Comparison of ENCODE assay signal across 9 cellular contexts in genomic region chr9:114504341-114505186, GRCh38. TPM values are rescaled to one million over a fixed set of nuclear protein-coding genes. Genes with fewer than 3 reads are reported as not detected.
A peak's percentile ranks its signal among the peaks of the same experiment; 100 is the strongest.
DNase-seq lines count a peak whose midpoint lies in the region; ATAC-seq, FAIRE-seq and TF ChIP-seq lines count a peak whose summit lies in the region.
"Had no signal": no experiment of that assay in that cellular context is flagged by ENCODE, and none has a peak within 500 bp of the region (broad histone marks: within the 10 kb centered on the region; RNA-seq: fewer than 3 reads in every experiment).

No MANE protein-coding gene starts in this region.

- peak; percentile 67 to 82 (median 80) for TF ChIP-seq CTCF in K562 (IDR thresholded peaks at IDR 0.05 in 2 of 3, conservative IDR thresholded peaks at IDR 0.05 in 1 of 3; ENCODE audit: insufficient read depth in 2 of 3, low read depth in 1 of 3, low read length in 3 of 3)

- CTCF ChIA-PET in K562 (lab: Yijun Ruan, JAX; ENCODE audit: low intra/inter-chr PET ratio) = interaction anchor here (0.8 to 0.9 kb wide), 2 partner anchors 17 to 149 kb away, joined by 4 read pairs; no protein-coding TSS in a partner anchor

- in situ Hi-C loops in K562 (cut with MboI) = no loop called here

- H3K27ac ChIP-seq in K562 (ENCODE audit: extremely low read depth, low read depth, low read length) = peak overlapping the region; percentile 91

- H3K9ac ChIP-seq in K562 (ENCODE audit: insufficient read depth in 1 of 2, low read depth in 2 of 2, low read length in 2 of 2) (peak overlapping the region; percentile 80 to 93), iPS-15b (ENCODE audit: low read depth, low read length) (no peak overlapping the region)

- POLR2A ChIA-PET in K562 (lab: Yijun Ruan, JAX) = interaction anchor here (0.5 to 1.7 kb wide), 6 partner anchors 9 to 1968 kb away, joined by 3 to 9 read pairs (median 4); partner anchors contain the start of genes ATP6V1G1 and TMEM268

- intact Hi-C loops in K562 (cut with micrococcal nuclease) = loop anchor here (5.0 kb wide), 2 partner anchors 107 to 167 kb away; no protein-coding TSS in a partner anchor
- intact Hi-C loops in sciatic nerve (cut with DNase I) = no loop called here

- H3K4me2 ChIP-seq in K562 (ENCODE audit: insufficient read depth, low read length) = peak overlapping the region; percentile 85

- TF ChIP-seq EP300 in K562 (IDR thresholded peaks at IDR 0.05; ENCODE audit: low read length) = no peak

- H3K36me3 ChIP-seq in K562 (ENCODE audit: control insufficient read depth, insufficient read depth, low read length) (peaks cover 4% of the 10 kb centered on the region; the same call in 1 of the 3 replicates), iPS-15b (ENCODE audit: control insufficient read depth, insufficient read depth, low read length) (no peaks in the 10 kb centered on the region)

- H3K4me1 ChIP-seq in K562 (replicated peaks in 1 of 2; ENCODE audit: control insufficient read depth in 2 of 2, insufficient read depth in 2 of 2, low read length in 2 of 2) = peaks cover 22 to 24% of the 10 kb centered on the region in 2 experiments; a peak in 3 of 5 replicates
- H3K4me1 ChIP-seq in iPS-15b (ENCODE audit: control insufficient read depth, insufficient read depth, low read length) = peaks cover 20% of the 10 kb centered on the region

- no peaks in the 10 kb centered on the region for H3K9me3 ChIP-seq in K562 (replicated peaks; ENCODE audit: control insufficient read depth, insufficient read depth, low read depth, low read length)
- H3K9me3 ChIP-seq in iPS-15b (ENCODE audit: control insufficient read depth, insufficient read depth, low read length) = no peaks in the 10 kb centered on the region

- TF ChIP-seq POLR2A in K562 (conservative IDR thresholded peaks at IDR 0.05) = peak; percentile 11; the same call in 1 of the 2 replicates

- H3K9me1 ChIP-seq in K562 (ENCODE audit: control insufficient read depth, insufficient read depth, low read length) = no peaks in the 10 kb centered on the region

- H3K4me3 ChIP-seq in K562 (peak overlapping the region; percentile 60), iPS-15b (ENCODE audit: low read depth, low read length) (peak overlapping the region; percentile 55)

- peaks cover 11 to 14% of the 10 kb centered on the region in 2 experiments for H3K27me3 ChIP-seq in K562 (ENCODE audit: control insufficient read depth in 2 of 2, insufficient read depth in 2 of 2, low read length in 2 of 2)
- peaks cover 23% of the 10 kb centered on the region for H3K27me3 ChIP-seq in iPS-15b (ENCODE audit: control insufficient read depth, insufficient read depth, low read length)

- peak in 1 of 2 experiments; percentile 49; a peak in 3 of 4 replicates for TF ChIP-seq RAD21 in K562 (CRISPR knock-in tag; conservative IDR thresholded peaks at IDR 0.05 in 1 of 2, IDR thresholded peaks at IDR 0.05 in 1 of 2)

- no TSS peak for BruUV-seq in K562 (replicated peaks; lab: Mats Ljungman, UMichigan)

- DNase-seq in NCI-H345 (lab: John Stamatoyannopoulos, UW) = peak; percentile 46
- DNase-seq in NCI-H345 treated with DMSO at 0.1 percent for 48 hours (lab: John Stamatoyannopoulos, UW; ENCODE audit: unreplicated experiment) = no peak
- peak; percentile 20 for DNase-seq in T follicular helper cell (ENCODE audit: low read depth)
- peak; percentile 72 to 81 (median 77) for DNase-seq in K562 (ENCODE audit: extremely low read depth in 1 of 4, low spot score in 3 of 4)
- peak; percentile 67 for DNase-seq in sciatic nerve (ENCODE audit: low spot score)
- no peak for DNase-seq in inferior parietal cortex (ENCODE audit: extremely low spot score)

- H3K79me2 ChIP-seq in K562 (ENCODE audit: control insufficient read depth, insufficient read depth, low read length) = peaks cover 49% of the 10 kb centered on the region

- peak overlapping the region; percentile 82 for H2AFZ ChIP-seq in K562 (ENCODE audit: low read depth, low read length)

- no peak for FAIRE-seq in K562 (lab: Jason Lieb, UNC)
- FAIRE-seq: islet of Langerhans had no signal

- ATAC-seq in K562 (peak; percentile 79), sciatic nerve (peak; percentile 46), GM21423 (IDR thresholded peaks at IDR 0.05; ENCODE audit: unreplicated experiment) (no peak)

- H4K20me1 ChIP-seq in K562 (replicated peaks; ENCODE audit: control insufficient read depth, insufficient read depth, low read length) = no peaks in the 10 kb centered on the region

- 2% methylated on average over 65 of the region's 101 CpGs for WGBS in K562 (ENCODE audit: insufficient coverage, low coverage, missing lambda C conversion rate)

TF ChIP-seq in K562, 482 proteins besides CTCF, POLR2A, EP300 and RAD21 (continues in another document):
- no peak for TF ChIP-seq SPI1 (IDR thresholded peaks at IDR 0.05; ENCODE audit: borderline replicate concordance, low read depth, low read length)
- no peak for TF ChIP-seq CEBPZ (IDR thresholded peaks at IDR 0.05; ENCODE audit: borderline replicate concordance, low read depth, low read length)
- no peak for TF ChIP-seq PTBP1 (IDR thresholded peaks at IDR 0.05; ENCODE audit: low read depth, low read length)
- no peak for TF ChIP-seq REST (CRISPR knock-in tag; IDR thresholded peaks at IDR 0.05; ENCODE audit: low read depth)
- peak; percentile 52 for TF ChIP-seq CCNT2 (IDR thresholded peaks at IDR 0.05; ENCODE audit: borderline replicate concordance, extremely low read depth, insufficient read length, low read depth, low read length)
- peak; percentile 67; the same call in 1 of the 2 replicates for TF ChIP-seq STAG1 (CRISPR knock-in tag; IDR thresholded peaks at IDR 0.05; ENCODE audit: borderline replicate concordance)

RNA-seq across cellular contexts. Expression of gene WHRN, which starts 0.7 kb away (rescaled TPM):
- 13.7 and 31.3 TPM in 2 replicates for total RNA-seq in K562 (2011; cell fraction: chromatin; rRNA removed; ENCODE audit: low replicate concordance)
- 20.9 and 25.0 TPM in 2 replicates for total RNA-seq in K562 (2011; cell fraction: nucleolus; rRNA removed)
- 17.4 and 19.4 TPM in 2 replicates for total RNA-seq in K562 (2011; cell fraction: nucleoplasm; rRNA removed)
- 9.0 and 10.1 TPM in 2 replicates for total RNA-seq in K562 (2014; rRNA removed)
- total RNA-seq in K562 (2014; rRNA removed; fragmentation: Illumina TruSeq; extraction: Trizol) = 1.1 and 2.0 TPM in 2 replicates
- total RNA-seq in K562 (2015; rRNA removed; fragmentation: Illumina TruSeq; extraction: Trizol) = 3.0 and 3.5 TPM in 2 replicates
- total RNA-seq in K562 (2021) = 14.1 and 17.1 TPM in 2 replicates
- 3.0 and 5.3 TPM in 2 replicates for polyA plus RNA-seq in K562 (2011; rRNA removed)
- 3.4 and 4.9 TPM in 2 replicates for polyA plus RNA-seq in K562 (2011; cell fraction: cytosol; rRNA removed)
- polyA plus RNA-seq in K562 (2011; cell fraction: nucleus; rRNA removed) = 39.6 and 62.6 TPM in 2 replicates
- 10.1 and 16.2 TPM in 2 replicates for polyA plus RNA-seq in K562 (2012)
- polyA plus RNA-seq in K562 (2014; fragmentation: Illumina TruSeq; extraction: Trizol) = 5.1 and 6.2 TPM in 2 replicates
- polyA plus RNA-seq in K562 (2014; fragmentation: Nextera tagmentation; extraction: Ambion mirVana) = under 1 TPM; 0.31 TPM
- 10.4 and 10.5 TPM in 2 replicates for polyA plus RNA-seq in K562 (2014; rRNA removed)
- 0.84 and 1.2 TPM in 2 replicates for polyA minus RNA-seq in K562 (2011; rRNA and poly(A)+ RNA removed)
- polyA minus RNA-seq in K562 (2011; cell fraction: cytosol; rRNA and poly(A)+ RNA removed) = 3.1 and 3.9 TPM in 2 replicates
- polyA minus RNA-seq in K562 (2011; cell fraction: nucleus; rRNA and poly(A)+ RNA removed) = 14.1 and 15.1 TPM in 2 replicates
- total RNA-seq in sciatic nerve = 5.3 TPM

Comparison
In these comparisons a context has a peak if more than half of its experiments do, and no peak if none do; other contexts are left out.
1. DNase-seq: peak in NCI-H345 (single experiment), T follicular helper cell (single experiment), K562 (4 of 4) and sciatic nerve (single experiment); none in NCI-H345 treated with DMSO at 0.1 percent for 48 hours (single experiment) and inferior parietal cortex (single experiment).